ENCODE assay signal across 9 cellular contexts in genomic region chr5:50665761-50666202, GRCh38. TPM values are rescaled to one million over a fixed set of nuclear protein-coding genes. Genes with fewer than 3 reads are reported as not detected.
A peak's percentile ranks its signal among the peaks of the same experiment; 100 is the strongest.
DNase-seq lines count a peak whose midpoint lies in the region; ATAC-seq and TF ChIP-seq lines count a peak whose summit lies in the region.
"Not testable (repeated sequence)": the region's sequence is repeated elsewhere in the genome, so short reads cannot be mapped to it uniquely, and the experiment has no call there.
"Had no signal": no experiment of that assay in that cellular context is flagged by ENCODE, and none has a peak within 500 bp of the region (broad histone marks: within the 10 kb centered on the region; RNA-seq: fewer than 3 reads in every experiment).

No MANE protein-coding gene starts in this region.

- H3K4me3 Mint-ChIP-seq in activated naive CD4-positive, alpha-beta T cell treated with anti-CD3 and anti-CD28 coated beads, Interleukin-2, amount 10 ng/mL, durations not matched to agents 7 days and 5 days, result peak overlapping the region; percentile 88
- peak overlapping the region; percentile 85 for H3K4me3 Mint-ChIP-seq in endodermal cell

- peak; percentile 19 for DNase-seq in GM06990 (ENCODE audit: extremely low read depth, insufficient read length)
- DNase-seq in MV-4-11 (lab: John Stamatoyannopoulos, UW), result peak; percentile 74
- peak; percentile 72 for DNase-seq in activated naive CD4-positive, alpha-beta T cell treated with anti-CD3 and anti-CD28 coated beads, Interleukin-2, amount 10 ng/mL, durations not matched to agents 7 days and 5 days
- DNase-seq in endodermal cell; right lobe of liver; retinal pigment epithelial cell (ENCODE audit: low read depth): not testable (repeated sequence)
- DNase-seq in thyroid gland, result peak; percentile 64 to 68

- 54 to 70% methylated on average over 4 to 8 of the region's 8 CpGs for WGBS in endodermal cell (ENCODE audit: insufficient coverage in 1 of 2, insufficient read length in 1 of 2), 2 experiments
- WGBS in right lobe of liver (ENCODE audit: insufficient coverage, low coverage, low lambda C conversion rate, missing lambda C conversion rate), result 49% methylated on average over 8 of the region's 8 CpGs
- WGBS in thyroid gland, 2 donors, result 34 to 39% methylated on average over 8 of the region's 8 CpGs

- H3K9ac ChIP-seq in endodermal cell (ENCODE audit: extremely low read depth, low read length, poor library complexity, severe bottlenecking), result not testable (repeated sequence)

- peaks cover 10% of the 10 kb centered on the region for H3K4me1 ChIP-seq in endodermal cell (ENCODE audit: control insufficient read depth, insufficient read depth, low read length)
- not testable (repeated sequence) for H3K4me1 ChIP-seq in right lobe of liver
- peaks cover 6 to 18% of the 10 kb centered on the region in 2 donors for H3K4me1 ChIP-seq in thyroid gland

- peaks cover 43% of the 10 kb centered on the region for H3K4me1 Mint-ChIP-seq in activated naive CD4-positive, alpha-beta T cell treated with anti-CD3 and anti-CD28 coated beads, Interleukin-2, amount 10 ng/mL, durations not matched to agents 7 days and 5 days
- H3K4me1 Mint-ChIP-seq in endodermal cell, result peaks cover 21% of the 10 kb centered on the region

- not testable (repeated sequence) for H3K9me3 ChIP-seq in endodermal cell (ENCODE audit: control insufficient read depth, low read length); right lobe of liver; thyroid gland

- peak overlapping the region; percentile 99 for H3K4me3 ChIP-seq in GM06990 (replicated peaks; ENCODE audit: low read depth, low read length)
- H3K4me3 ChIP-seq in endodermal cell (ENCODE audit: low read length), result not testable (repeated sequence)
- H3K4me3 ChIP-seq in right lobe of liver, result peak overlapping the region in 2 of 3 donors; percentile 76 to 89
- peak overlapping the region; percentile 82 for H3K4me3 ChIP-seq in retinal pigment epithelial cell (ENCODE audit: low read length)
- peak overlapping the region in 2 of 3 donors; percentile 36 to 65 for H3K4me3 ChIP-seq in thyroid gland (replicated peaks in 1 of 3)

- not testable (repeated sequence) for ATAC-seq in right lobe of liver

- H3K9me3 Mint-ChIP-seq in activated naive CD4-positive, alpha-beta T cell treated with anti-CD3 and anti-CD28 coated beads, Interleukin-2, amount 10 ng/mL, durations not matched to agents 7 days and 5 days; endodermal cell: not testable (repeated sequence)

- not testable (repeated sequence) for TF ChIP-seq POLR2A in right lobe of liver (IDR thresholded peaks at IDR 0.05)
- TF ChIP-seq POLR2A in thyroid gland (IDR thresholded peaks at IDR 0.05), result peak in 1 of 2 donors; percentile 77

- H3K27ac Mint-ChIP-seq in activated naive CD4-positive, alpha-beta T cell treated with anti-CD3 and anti-CD28 coated beads, Interleukin-2, amount 10 ng/mL, durations not matched to agents 7 days and 5 days, result peak overlapping the region; percentile 96
- not testable (repeated sequence) for H3K27ac Mint-ChIP-seq in endodermal cell

- intact Hi-C loops in right lobe of liver (cut with DNase I); thyroid gland (cut with DNase I): not testable (repeated sequence)

- CTCF ChIA-PET in activated naive CD4-positive, alpha-beta T cell treated with anti-CD3 and anti-CD28 coated beads, Interleukin-2, amount 10 ng/mL, durations not matched to agents 7 days and 5 days (lab: Charles Lee), result not testable (repeated sequence)

- not testable (repeated sequence) for H3K36me3 ChIP-seq in GM06990 (ENCODE audit: control insufficient read depth, insufficient read depth, low read length); endodermal cell (ENCODE audit: control insufficient read depth, insufficient read depth, low read length); right lobe of liver; thyroid gland

- TF ChIP-seq CTCF in GM06990 (IDR thresholded peaks at IDR 0.05; ENCODE audit: insufficient read depth, low read length, poor library complexity, severe bottlenecking); VCaP (conservative IDR thresholded peaks at IDR 0.05); endodermal cell (conservative IDR thresholded peaks at IDR 0.05); right lobe of liver (IDR thresholded peaks at IDR 0.05); retinal pigment epithelial cell (conservative IDR thresholded peaks at IDR 0.05; ENCODE audit: low read depth, low read length); thyroid gland (IDR thresholded peaks at IDR 0.05): not testable (repeated sequence)

- not testable (repeated sequence) for H3K27me3 Mint-ChIP-seq in activated naive CD4-positive, alpha-beta T cell treated with anti-CD3 and anti-CD28 coated beads, Interleukin-2, amount 10 ng/mL, durations not matched to agents 7 days and 5 days
- H3K27me3 Mint-ChIP-seq in endodermal cell (ENCODE audit: insufficient read depth), result peaks cover 12% of the 10 kb centered on the region

- H3K27me3 ChIP-seq in GM06990 (replicated peaks; ENCODE audit: control insufficient read depth, insufficient read depth, low read length); endodermal cell (ENCODE audit: control insufficient read depth, insufficient read depth, low read length, poor library complexity, severe bottlenecking); right lobe of liver; thyroid gland: not testable (repeated sequence)

- H3K36me3 Mint-ChIP-seq in activated naive CD4-positive, alpha-beta T cell treated with anti-CD3 and anti-CD28 coated beads, Interleukin-2, amount 10 ng/mL, durations not matched to agents 7 days and 5 days, result peaks cover 15% of the 10 kb centered on the region
- H3K36me3 Mint-ChIP-seq in endodermal cell (ENCODE audit: low read depth), result not testable (repeated sequence)

- peak overlapping the region; percentile 75; the same call in 1 of the 2 replicates for H3K27ac ChIP-seq in VCaP
- not testable (repeated sequence) for H3K27ac ChIP-seq in endodermal cell (ENCODE audit: low read depth, low read length)
- peak overlapping the region in 2 of 3 donors; percentile 44 to 72 for H3K27ac ChIP-seq in right lobe of liver
- peak overlapping the region; percentile 93 to 98 (median 93) for H3K27ac ChIP-seq in thyroid gland

RNA-seq across cellular contexts. Expression of gene PARP8, which starts 0.7 kb away (rescaled TPM):
- total RNA-seq in endodermal cell, result 10 to 100 TPM; 18.7 to 19.4 TPM
- 16.5 TPM for polyA plus RNA-seq in endodermal cell (2013, experiment 1 of 2)
- 15.1 TPM for polyA plus RNA-seq in endodermal cell (2013, experiment 2 of 2)
- total RNA-seq in right lobe of liver, result 10 to 100 TPM in 3 of 6 experiments, 1 to 10 TPM in 3; 4.9 to 14.1 (median 10.1) TPM
- 100 to 1,000 TPM in 3 of 4 donors, 10 to 100 TPM in 1; 71.2 to 151 (median 107) TPM for total RNA-seq in thyroid gland
- total RNA-seq: G401 had no signal
